In genomic region chr4:15495621-15496020, GRCh38 we compare ENCODE assay signal across 18 cellular contexts. TPM values are rescaled to one million over a fixed set of nuclear protein-coding genes. Genes with fewer than 3 reads are reported as not detected.
A peak's percentile ranks its signal among the peaks of the same experiment; 100 is the strongest.
DNase-seq lines count a peak whose midpoint lies in the region; ATAC-seq and TF ChIP-seq lines count a peak whose summit lies in the region.
"Had no signal": no experiment of that assay in that cellular context is flagged by ENCODE, and none has a peak within 500 bp of the region (broad histone marks: within the 10 kb centered on the region; RNA-seq: fewer than 3 reads in every experiment).

No MANE protein-coding gene starts in this region.

- no peak for TF ChIP-seq EP300 in sigmoid colon (IDR thresholded peaks at IDR 0.05)

- H3K36me3 ChIP-seq in liver (ENCODE audit: control insufficient read depth in 4 of 4, insufficient read depth in 3 of 4, low read depth in 1 of 4, low read length in 3 of 4), result no peaks in the 10 kb centered on the region
- no peaks in the 10 kb centered on the region for H3K36me3 ChIP-seq in right lobe of liver
- H3K36me3 ChIP-seq in upper lobe of right lung, result no peaks in the 10 kb centered on the region
- H3K36me3 ChIP-seq in sigmoid colon, result peaks cover 0 to 20% (median 3%) of the 10 kb centered on the region in 4 donors

- H3K27me3 ChIP-seq in liver (ENCODE audit: control insufficient read depth in 4 of 4, insufficient read depth in 4 of 4, low read length in 3 of 4), result no peaks in the 10 kb centered on the region
- no peaks in the 10 kb centered on the region for H3K27me3 ChIP-seq in right lobe of liver
- H3K27me3 ChIP-seq in upper lobe of right lung, result no peaks in the 10 kb centered on the region
- no peaks in the 10 kb centered on the region for H3K27me3 ChIP-seq in sigmoid colon

- H3K9me3 ChIP-seq in liver (ENCODE audit: control insufficient read depth in 4 of 4, low read length in 3 of 4), result peaks cover 0 to 3% (median 0%) of the 10 kb centered on the region in 4 donors
- no peaks in the 10 kb centered on the region for H3K9me3 ChIP-seq in right lobe of liver
- no peaks in the 10 kb centered on the region for H3K9me3 ChIP-seq in upper lobe of right lung
- peaks cover 0 to 5% (median 0%) of the 10 kb centered on the region in 4 donors for H3K9me3 ChIP-seq in sigmoid colon

- DNase-seq in right lobe of liver (no peak), NCI-H446 treated with DMSO at 0.1 percent for 48 hours (lab: John Stamatoyannopoulos, UW) (peak; percentile 89), epithelial cell of esophagus (ENCODE audit: low read depth) (peak; percentile 14), upper lobe of right lung (no peak), dermis blood vessel endothelial cell (no peak), sigmoid colon (no peak), NCI-H1436 treated with DMSO at 0.1 percent for 48 hours (lab: John Stamatoyannopoulos, UW) (no peak)
- DNase-seq: CD8-positive, alpha-beta memory T cell; HFFc6; MM.1S; NCI-H1417 treated with DMSO at 0.1 percent for 48 hours; NCI-H2081 treated with DMSO at 0.1 percent for 48 hours; NCI-H774; RPMI8226; T-cell had no signal

- TF ChIP-seq POLR2A in right lobe of liver (IDR thresholded peaks at IDR 0.05), result no peak
- no peak for TF ChIP-seq POLR2A in sigmoid colon (IDR thresholded peaks at IDR 0.05)

- no peak overlapping the region for H3K27ac ChIP-seq in liver (ENCODE audit: low read depth in 1 of 2, low read length in 2 of 2)
- H3K27ac ChIP-seq in right lobe of liver, result no peak overlapping the region
- no peak overlapping the region for H3K27ac ChIP-seq in upper lobe of right lung
- H3K27ac ChIP-seq in sigmoid colon, result no peak overlapping the region
- H3K27ac ChIP-seq: KMS-11, SK-N-MC had no signal

- ATAC-seq in right lobe of liver, result no peak
- peak; percentile 17 for ATAC-seq in upper lobe of right lung
- ATAC-seq: T-cell had no signal

- H3K4me1 ChIP-seq in liver (ENCODE audit: control insufficient read depth in 4 of 4, insufficient read depth in 4 of 4, low read length in 3 of 4), result no peaks in the 10 kb centered on the region
- H3K4me1 ChIP-seq in right lobe of liver, result no peaks in the 10 kb centered on the region
- H3K4me1 ChIP-seq in upper lobe of right lung, result no peaks in the 10 kb centered on the region
- peaks cover 0 to 4% (median 0%) of the 10 kb centered on the region in 4 donors for H3K4me1 ChIP-seq in sigmoid colon

- WGBS in liver, result 90% methylated on average over 1 of the region's 1 CpG
- 43% methylated on average over 1 of the region's 1 CpG for WGBS in right lobe of liver (ENCODE audit: insufficient coverage, low coverage, low lambda C conversion rate, missing lambda C conversion rate)
- 83 to 90% methylated on average over 1 of the region's 1 CpG for WGBS in sigmoid colon, 2 donors

- no peak for TF ChIP-seq RAD21 in liver (IDR thresholded peaks at IDR 0.05)

- TF ChIP-seq CTCF in liver (IDR thresholded peaks at IDR 0.05; ENCODE audit: low read depth, low read length, missing input control), result no peak
- TF ChIP-seq CTCF in right lobe of liver (IDR thresholded peaks at IDR 0.05), result no peak
- TF ChIP-seq CTCF in epithelial cell of esophagus (IDR thresholded peaks at IDR 0.05; ENCODE audit: insufficient read depth, low read depth, low read length, missing control alignments), result no peak
- TF ChIP-seq CTCF in upper lobe of right lung (IDR thresholded peaks at IDR 0.05), result no peak
- no peak for TF ChIP-seq CTCF in sigmoid colon (IDR thresholded peaks at IDR 0.05)

- H3K4me3 ChIP-seq in liver (ENCODE audit: low read depth in 1 of 3, low read length in 3 of 3) (no peak overlapping the region), right lobe of liver (no peak overlapping the region), epithelial cell of esophagus (ENCODE audit: low read length) (no peak overlapping the region), upper lobe of right lung (no peak overlapping the region), sigmoid colon (no peak overlapping the region)
- H3K4me3 ChIP-seq: SK-N-MC had no signal

- H3K9ac ChIP-seq in liver (ENCODE audit: low read depth in 1 of 2, low read length in 2 of 2), result no peak overlapping the region
- H3K9ac ChIP-seq: KMS-11 had no signal

- intact Hi-C loops in right lobe of liver (cut with DNase I), result no loop called here
- intact Hi-C loops in upper lobe of right lung (cut with DNase I), result no loop called here
- intact Hi-C loops in sigmoid colon (cut with DNase I), result no loop called here

TF ChIP-seq in liver, 16 proteins besides CTCF, POLR2A, EP300 and RAD21:
- TF ChIP-seq, protein P1, sequence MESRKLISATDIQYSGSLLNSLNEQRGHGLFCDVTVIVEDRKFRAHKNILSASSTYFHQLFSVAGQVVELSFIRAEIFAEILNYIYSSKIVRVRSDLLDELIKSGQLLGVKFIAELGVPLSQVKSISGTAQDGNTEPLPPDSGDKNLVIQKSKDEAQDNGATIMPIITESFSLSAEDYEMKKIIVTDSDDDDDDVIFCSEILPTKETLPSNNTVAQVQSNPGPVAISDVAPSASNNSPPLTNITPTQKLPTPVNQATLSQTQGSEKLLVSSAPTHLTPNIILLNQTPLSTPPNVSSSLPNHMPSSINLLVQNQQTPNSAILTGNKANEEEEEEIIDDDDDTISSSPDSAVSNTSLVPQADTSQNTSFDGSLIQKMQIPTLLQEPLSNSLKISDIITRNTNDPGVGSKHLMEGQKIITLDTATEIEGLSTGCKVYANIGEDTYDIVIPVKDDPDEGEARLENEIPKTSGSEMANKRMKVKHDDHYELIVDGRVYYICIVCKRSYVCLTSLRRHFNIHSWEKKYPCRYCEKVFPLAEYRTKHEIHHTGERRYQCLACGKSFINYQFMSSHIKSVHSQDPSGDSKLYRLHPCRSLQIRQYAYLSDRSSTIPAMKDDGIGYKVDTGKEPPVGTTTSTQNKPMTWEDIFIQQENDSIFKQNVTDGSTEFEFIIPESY (IDR thresholded peaks at IDR 0.05), result no peak
- peak; percentile 18 for TF ChIP-seq YY1 (IDR thresholded peaks at IDR 0.05)

RNA-seq across cellular contexts. Expression of gene CC2D2A, which starts 25.9 kb away (rescaled TPM):
- total RNA-seq in liver (1 to 10 TPM; 2.9 to 3.8 TPM), right lobe of liver (1 to 10 TPM; 1.7 to 6.5 (median 3.2) TPM), upper lobe of right lung (15.5 TPM), dermis blood vessel endothelial cell (7.8 and 9.3 TPM in 2 replicates), sigmoid colon (100 to 1,000 TPM in 1 of 4 donors, 10 to 100 TPM in 3; 41.0 to 113 (median 51.3) TPM)
- polyA plus RNA-seq in liver (1 to 10 TPM; 2.3 to 2.8 TPM), sigmoid colon (1 to 10 TPM; 2.5 to 6.0 (median 3.8) TPM)
- total RNA-seq: CD8-positive, alpha-beta memory T cell had no signal

Comparison
In these comparisons a context has a peak if more than half of its experiments do, and no peak if none do; other contexts are left out.
1. DNase-seq: peak in NCI-H446 treated with DMSO at 0.1 percent for 48 hours (single experiment) and epithelial cell of esophagus (single experiment); none in right lobe of liver (0 of 3), upper lobe of right lung (single experiment), dermis blood vessel endothelial cell (single experiment), sigmoid colon (single experiment) and NCI-H1436 treated with DMSO at 0.1 percent for 48 hours (single experiment).